ENCODE assay signal across 8 cellular contexts in the genomic region with DNA sequence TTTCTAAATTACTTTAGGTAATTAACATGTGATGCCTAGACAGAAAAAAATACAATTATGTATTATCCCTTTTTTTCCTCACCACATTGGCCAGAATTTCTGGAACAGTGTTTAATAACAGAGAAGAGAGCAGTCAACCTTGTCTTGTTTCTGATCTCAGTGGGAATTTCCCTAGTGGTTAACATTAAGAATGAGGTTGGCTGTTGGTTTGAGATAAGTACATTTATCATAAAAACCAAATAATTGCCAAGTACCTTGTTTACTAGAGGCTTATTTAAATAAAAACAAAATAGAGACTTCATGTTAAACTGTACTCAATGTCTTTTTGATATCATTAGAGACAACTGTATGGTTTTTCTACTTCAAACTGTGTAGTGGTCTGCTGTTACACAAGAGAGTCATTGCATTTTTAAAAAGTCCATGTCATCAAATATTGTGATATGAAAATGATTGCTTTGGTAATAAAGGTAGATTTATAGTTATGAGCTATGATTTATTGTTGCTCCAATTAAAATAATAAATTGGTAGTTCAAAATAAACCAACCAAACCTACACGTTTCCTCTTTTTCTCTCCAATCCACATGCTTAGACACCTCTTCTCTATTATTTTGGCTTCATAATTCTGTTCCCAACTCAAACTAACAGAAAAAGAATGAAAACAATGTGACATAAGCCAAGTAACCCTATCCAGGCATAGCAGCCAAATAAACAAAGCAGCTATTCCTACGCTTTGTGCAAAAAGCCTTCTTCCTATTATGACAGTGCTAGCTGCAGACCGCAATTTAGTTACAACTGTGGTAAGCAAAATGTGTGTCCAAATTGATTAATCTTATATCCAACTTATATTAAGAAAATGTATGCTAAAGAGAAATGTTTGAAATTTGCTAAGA. TPM values are rescaled to one million over a fixed set of nuclear protein-coding genes. Genes with fewer than 3 reads are reported as not detected.
A peak's percentile ranks its signal among the peaks of the same experiment; 100 is the strongest.
DNase-seq lines count a peak whose midpoint lies in the region; ATAC-seq and TF ChIP-seq lines count a peak whose summit lies in the region.

No MANE protein-coding gene starts in this region.

- H3K27me3 ChIP-seq in spleen (replicated peaks in 1 of 7) = no peaks in the 10 kb centered on the region

- no peak for TF ChIP-seq CTCF in NB4 (IDR thresholded peaks at IDR 0.05; ENCODE audit: low read depth, low read length)
- no peak for TF ChIP-seq CTCF in epithelial cell of proximal tubule (conservative IDR thresholded peaks at IDR 0.05; ENCODE audit: low read depth, low read length)
- peak in 2 of 11 experiments; percentile 11 to 17 for TF ChIP-seq CTCF in spleen (IDR thresholded peaks at IDR 0.05 in 8 of 11, conservative IDR thresholded peaks at IDR 0.05 in 3 of 11)

- H3K9me3 ChIP-seq in spleen = peaks cover 0 to 6% (median 0%) of the 10 kb centered on the region in 8 donors

- no peaks in the 10 kb centered on the region for H3K36me3 ChIP-seq in spleen

- no peak for TF ChIP-seq POLR2A in NB4 (IDR thresholded peaks at IDR 0.05; ENCODE audit: extremely low read depth, insufficient read length)
- no peak for TF ChIP-seq POLR2A in spleen (IDR thresholded peaks at IDR 0.05)

- intact Hi-C loops in spleen (cut with DNase I; ENCODE audit: low total_unique reads) = no loop called here

- ATAC-seq in GM19438 (IDR thresholded peaks at IDR 0.05; ENCODE audit: low read depth, unreplicated experiment) = peak; percentile 23
- no peak for ATAC-seq in GM19397 (IDR thresholded peaks at IDR 0.05; ENCODE audit: unreplicated experiment)

- peak overlapping the region in 7 of 8 donors; percentile 84 to 90 (median 86) for H3K27ac ChIP-seq in spleen

- H3K4me1 ChIP-seq in spleen = peaks cover 19 to 98% (median 65%) of the 10 kb centered on the region in 6 donors

- peak; percentile 80 for DNase-seq in AG08395 (ENCODE audit: low spot score)
- DNase-seq in NB4 (ENCODE audit: low read depth) = peak; percentile 57
- no peak for DNase-seq in epithelial cell of proximal tubule (ENCODE audit: low read depth)
- no peak for DNase-seq in spleen
- DNase-seq in activated CD8-positive, alpha-beta memory T cell treated with anti-CD3 and anti-CD28 coated beads, Interleukin-2, amount 50 U/mL, for 48 hours = no peak
- DNase-seq in NCI-H2196 treated with DMSO at 0.1 percent for 48 hours (lab: John Stamatoyannopoulos, UW; ENCODE audit: unreplicated experiment) = no peak

- 12 to 30% (median 14%) methylated on average over 3 of the region's 3 CpGs for WGBS in spleen, 5 donors

- peak overlapping the region; percentile 65 for H3K4me3 ChIP-seq in NB4 (ENCODE audit: low read depth, low read length)
- peak overlapping the region; percentile 15 for H3K4me3 ChIP-seq in epithelial cell of proximal tubule (ENCODE audit: low read depth, low read length)
- peak overlapping the region; percentile 30 to 68 (median 42) for H3K4me3 ChIP-seq in spleen

RNA-seq across cellular contexts. Expression of gene TANK, which starts 20.9 kb away (rescaled TPM):
- total RNA-seq in epithelial cell of proximal tubule (25.8 and 34.1 TPM in 2 replicates), spleen (100 to 1,000 TPM in 6 of 7 donors, 10 to 100 TPM in 1; 84.6 to 152 (median 122) TPM)
- 10 to 100 TPM; 37.5 to 44.7 (median 44.4) TPM for polyA plus RNA-seq in spleen

Comparison
In these comparisons a context has a peak if more than half of its experiments do, and no peak if none do; other contexts are left out.
1. DNase-seq: peak in AG08395 (single experiment) and NB4 (single experiment); none in epithelial cell of proximal tubule (single experiment), spleen (single experiment), activated CD8-positive, alpha-beta memory T cell treated with anti-CD3 and anti-CD28 coated beads, Interleukin-2, amount 50 U/mL, for 48 hours (single experiment) and NCI-H2196 treated with DMSO at 0.1 percent for 48 hours (single experiment).
2. H3K4me3 ChIP-seq: peak in every context shown above with its lines; median percentile 65 in NB4; 42 in spleen; 15 in epithelial cell of proximal tubule.